7 cellular contexts compared by ENCODE assay signal in genomic region chr13:27393101-27393500, GRCh38.
"Had no signal": no experiment of that assay in that cellular context is flagged by ENCODE, and none has a peak within 500 bp of the region (broad histone marks: within the 10 kb centered on the region; RNA-seq: fewer than 3 reads in every experiment).

No MANE protein-coding gene starts in this region.

- H3K4me3 ChIP-seq: HAP-1, K562 had no signal

- H3K36me3 ChIP-seq: HAP-1 had no signal

- H3K9me3 ChIP-seq: HAP-1 had no signal

- DNase-seq: GOT3, H7, HFFc6, IMR-90 had no signal

- H3K4me1 ChIP-seq: HAP-1 had no signal

- ATAC-seq: HCT116, K562 had no signal
